1 cellular context compared by ENCODE assay signal in the genomic region with DNA sequence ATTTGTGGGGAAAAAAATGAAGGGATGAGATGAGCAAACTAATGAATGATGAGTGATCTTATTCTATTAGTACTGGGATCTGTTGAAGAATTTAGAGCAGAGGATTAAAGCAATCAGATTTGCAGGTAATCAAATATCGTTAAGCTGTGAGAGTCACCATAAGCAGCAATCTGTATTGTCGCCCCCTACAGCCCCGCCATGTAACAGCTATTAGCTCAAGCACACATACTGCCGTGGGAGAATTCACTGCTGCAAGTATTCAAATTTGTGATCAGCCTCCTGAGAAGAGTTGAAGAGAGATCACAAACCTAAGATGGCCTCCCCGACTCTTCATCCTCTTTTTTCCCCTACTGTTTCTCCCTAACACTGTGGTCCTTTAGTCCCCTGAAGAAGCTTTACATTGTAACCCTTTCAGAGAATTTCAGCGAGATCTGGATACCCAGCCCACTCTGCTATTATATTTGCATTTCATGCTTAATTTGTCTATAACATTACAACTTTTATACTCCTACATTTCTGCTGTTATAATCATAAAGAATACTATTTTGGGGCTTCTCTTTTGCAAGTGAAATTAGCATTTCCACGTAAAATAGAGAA.
TF ChIP-seq lines count a peak whose summit lies in the region.

No MANE protein-coding gene starts in this region.

TF ChIP-seq in WTC11, 78 proteins besides CTCF, POLR2A, EP300 and RAD21 (continued from another document):
- TF ChIP-seq, protein P1, sequence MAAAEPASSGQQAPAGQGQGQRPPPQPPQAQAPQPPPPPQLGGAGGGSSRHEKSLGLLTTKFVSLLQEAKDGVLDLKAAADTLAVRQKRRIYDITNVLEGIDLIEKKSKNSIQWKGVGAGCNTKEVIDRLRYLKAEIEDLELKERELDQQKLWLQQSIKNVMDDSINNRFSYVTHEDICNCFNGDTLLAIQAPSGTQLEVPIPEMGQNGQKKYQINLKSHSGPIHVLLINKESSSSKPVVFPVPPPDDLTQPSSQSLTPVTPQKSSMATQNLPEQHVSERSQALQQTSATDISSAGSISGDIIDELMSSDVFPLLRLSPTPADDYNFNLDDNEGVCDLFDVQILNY (CRISPR knock-in tag; IDR thresholded peaks at IDR 0.05) = no peak
- no peak for TF ChIP-seq NR1H2 (CRISPR knock-in tag; IDR thresholded peaks at IDR 0.05)
- no peak for TF ChIP-seq ZNF416 (CRISPR knock-in tag; IDR thresholded peaks at IDR 0.05)
- TF ChIP-seq NR3C1 (CRISPR knock-in tag; conservative IDR thresholded peaks at IDR 0.05; ENCODE audit: low read depth) = no peak
- TF ChIP-seq, protein P2, sequence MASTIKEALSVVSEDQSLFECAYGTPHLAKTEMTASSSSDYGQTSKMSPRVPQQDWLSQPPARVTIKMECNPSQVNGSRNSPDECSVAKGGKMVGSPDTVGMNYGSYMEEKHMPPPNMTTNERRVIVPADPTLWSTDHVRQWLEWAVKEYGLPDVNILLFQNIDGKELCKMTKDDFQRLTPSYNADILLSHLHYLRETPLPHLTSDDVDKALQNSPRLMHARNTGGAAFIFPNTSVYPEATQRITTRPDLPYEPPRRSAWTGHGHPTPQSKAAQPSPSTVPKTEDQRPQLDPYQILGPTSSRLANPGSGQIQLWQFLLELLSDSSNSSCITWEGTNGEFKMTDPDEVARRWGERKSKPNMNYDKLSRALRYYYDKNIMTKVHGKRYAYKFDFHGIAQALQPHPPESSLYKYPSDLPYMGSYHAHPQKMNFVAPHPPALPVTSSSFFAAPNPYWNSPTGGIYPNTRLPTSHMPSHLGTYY (CRISPR knock-in tag; IDR thresholded peaks at IDR 0.05) = no peak
